24 cellular contexts compared by ENCODE assay signal in the genomic region with DNA sequence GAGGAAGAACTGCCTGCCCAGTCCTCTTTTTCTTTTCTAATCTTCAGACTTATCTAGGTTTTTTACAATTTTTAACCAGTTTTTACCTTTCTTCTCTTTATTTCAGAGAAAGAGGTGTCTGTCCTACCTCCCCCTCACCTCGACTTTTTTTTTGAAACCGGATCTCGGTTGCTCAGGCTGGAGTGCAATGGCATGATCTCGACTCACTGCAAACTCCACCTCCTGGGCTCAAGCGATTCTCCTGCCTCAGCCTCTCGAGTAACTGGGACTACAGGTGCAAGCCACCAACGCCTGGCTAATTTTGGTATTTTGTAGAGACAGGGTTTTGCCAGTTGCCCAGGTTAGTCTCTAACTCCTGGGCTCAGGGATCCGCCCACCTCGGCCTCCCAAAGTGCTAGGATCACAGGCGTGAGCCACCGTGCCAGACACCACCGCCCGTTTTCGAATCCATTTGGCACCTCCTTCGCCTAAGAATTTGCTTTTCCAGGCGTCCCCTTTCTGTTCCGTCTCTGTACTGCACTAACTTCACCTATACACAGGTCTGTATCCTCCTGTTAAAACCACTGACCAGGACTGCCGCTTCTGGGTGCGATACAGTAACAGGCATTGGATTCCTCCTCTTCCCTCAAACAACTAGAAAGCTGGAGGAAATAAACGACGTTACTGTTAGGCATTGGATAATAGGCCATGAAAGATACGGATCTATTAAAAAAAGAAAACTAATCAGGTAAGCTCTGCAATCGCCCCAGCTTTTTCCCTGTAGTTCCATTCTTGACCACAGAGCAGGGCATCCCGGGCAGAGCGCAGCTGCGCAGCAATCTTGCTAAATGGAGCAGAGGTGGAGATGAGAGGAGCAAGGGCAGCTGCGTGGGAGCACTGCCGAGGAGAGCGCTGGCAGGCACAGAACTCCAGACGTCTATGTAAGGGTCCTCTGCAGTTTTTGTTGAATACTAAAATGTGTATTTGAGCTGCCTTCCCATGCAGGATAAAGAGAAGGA.
DNase-seq lines count a peak whose midpoint lies in the region; ATAC-seq, FAIRE-seq and TF ChIP-seq lines count a peak whose summit lies in the region.
"Had no signal": no experiment of that assay in that cellular context is flagged by ENCODE, and none has a peak within 500 bp of the region (broad histone marks: within the 10 kb centered on the region; RNA-seq: fewer than 3 reads in every experiment).

No MANE protein-coding gene starts in this region.

- no peak overlapping the region for H2BK120ac ChIP-seq in H1 (replicated peaks; ENCODE audit: low read depth, low read length)

- peaks cover 0 to 4% of the 10 kb centered on the region in 2 donors for H3K4me1 Mint-ChIP-seq in natural killer cell
- H3K4me1 Mint-ChIP-seq: naive B cell, T-helper 17 cell had no signal

- intact Hi-C loops in natural killer cell (cut with micrococcal nuclease), result no loop called here

- no peak overlapping the region for H3K27ac ChIP-seq in H1 (ENCODE audit: low read depth, low read length)
- H3K27ac ChIP-seq: 22Rv1, heart right ventricle, pancreas, upper lobe of left lung had no signal

- no peak for TF ChIP-seq POLR2A in H1 (IDR thresholded peaks at IDR 0.05; ENCODE audit: control extremely low read depth in 1 of 2, low read depth in 2 of 2, low read length in 2 of 2)
- no peak for TF ChIP-seq POLR2A in GM12891 (IDR thresholded peaks at IDR 0.05; ENCODE audit: low read depth, low read length)

- no peaks in the 10 kb centered on the region for H3K9me3 ChIP-seq in H1 (ENCODE audit: insufficient read depth in 2 of 2, low read depth in 1 of 2, low read length in 1 of 2)
- H3K9me3 ChIP-seq: BE2C, heart right ventricle, pancreas, upper lobe of left lung had no signal

- no peak overlapping the region for H3K14ac ChIP-seq in H1 (ENCODE audit: insufficient read length)

- no peak overlapping the region for H2BK15ac ChIP-seq in H1 (ENCODE audit: low read length)

- H4K5ac ChIP-seq in H1 (ENCODE audit: insufficient read length, low read depth, low read length), result no peak overlapping the region

- H3K79me1 ChIP-seq in H1 (ENCODE audit: low read depth, low read length), result no peaks in the 10 kb centered on the region

- DNase-seq in NCI-H82 (lab: John Stamatoyannopoulos, UW), result peak; percentile 26
- no peak for DNase-seq in NCI-H82 treated with DMSO at 0.1 percent for 48 hours (lab: John Stamatoyannopoulos, UW; ENCODE audit: unreplicated experiment)
- DNase-seq in NCI-H510A (lab: John Stamatoyannopoulos, UW), result peak; percentile 45
- no peak for DNase-seq in H1 (ENCODE audit: low read depth in 1 of 2, low spot score in 2 of 2)
- DNase-seq in retinal pigment epithelial cell (ENCODE audit: low read depth), result no peak
- DNase-seq in natural killer cell, result no peak
- no peak for DNase-seq in stimulated activated CD4-positive, alpha-beta T cell treated with anti-CD3 and anti-CD28 coated beads, Interleukin-4, amount 100 ng/mL, for 24 hours
- no peak for DNase-seq in GM12891 (ENCODE audit: insufficient read length, low spot score)
- DNase-seq: activated T-cell treated with anti-CD3 and anti-CD28 coated beads, Interleukin-2, amount 50 U/mL, for 4 hours; BE2C; heart right ventricle; mammary epithelial cell; naive B cell; NCI-H1694; pancreas; Right ventricle myocardium superior; stimulated activated CD4-positive, alpha-beta T cell treated with anti-CD3 and anti-CD28 coated beads, Interleukin-1b, Interleukin-23, amount 100 ng/mL, for 48 hours; T-helper 17 cell had no signal

- no peak overlapping the region for H2AK5ac ChIP-seq in H1 (ENCODE audit: low read depth, low read length)

- peak in 1 of 2 experiments; percentile 3; a peak in 1 of 4 replicates for TF ChIP-seq RAD21 in H1 (IDR thresholded peaks at IDR 0.05 in 1 of 2, conservative IDR thresholded peaks at IDR 0.05 in 1 of 2; ENCODE audit: low read depth in 2 of 2, low read length in 2 of 2)

- H3K56ac ChIP-seq in H1 (replicated peaks; ENCODE audit: insufficient read length, low read depth, low read length), result no peak overlapping the region

- H3K23ac ChIP-seq in H1 (ENCODE audit: insufficient read length), result no peak overlapping the region

- 89% methylated on average over 30 of the region's 30 CpGs; no CpG with 5 or more reads in 1 of the 2 experiments for WGBS in H1 (ENCODE audit: extremely low coverage in 1 of 2, insufficient coverage in 1 of 2, insufficient read length in 1 of 2, insufficient replicate concordance in 2 of 2, low coverage in 1 of 2, low lambda C conversion rate in 2 of 2, missing lambda C conversion rate in 1 of 2), 2 experiments

- H3K4me1 ChIP-seq in H1 (replicated peaks in 1 of 4; ENCODE audit: control insufficient read depth in 3 of 4, insufficient read depth in 4 of 4, low read length in 3 of 4), result no peaks in the 10 kb centered on the region
- H3K4me1 ChIP-seq: BE2C, heart right ventricle, upper lobe of left lung had no signal

- H4K8ac ChIP-seq in H1 (ENCODE audit: extremely low read depth, insufficient read depth, low read length), result no peak overlapping the region

- H3K9ac ChIP-seq in H1 (replicated peaks in 1 of 4; ENCODE audit: extremely low read depth in 1 of 4, low read depth in 3 of 4, low read length in 3 of 4), result no peak overlapping the region

- no peak for FAIRE-seq in H1 (lab: Jason Lieb, UNC)
- no peak for FAIRE-seq in GM12891 (lab: Jason Lieb, UNC)
- FAIRE-seq: GM19239, H54, islet of Langerhans, pancreas had no signal

- peaks cover 0 to 4% of the 10 kb centered on the region in 2 experiments for H4K20me1 ChIP-seq in H1 (replicated peaks in 1 of 2; ENCODE audit: control insufficient read depth in 1 of 2, insufficient read depth in 2 of 2, low read length in 2 of 2)

- no peak overlapping the region for H2BK20ac ChIP-seq in H1 (ENCODE audit: low read length)

- H2AFZ ChIP-seq in H1 (ENCODE audit: low read length), result no peak overlapping the region

- no peaks in the 10 kb centered on the region for H3K36me3 ChIP-seq in H1 (ENCODE audit: control insufficient read depth in 2 of 4, insufficient read depth in 4 of 4, low read length in 3 of 4)
- H3K36me3 ChIP-seq: BE2C, heart right ventricle, pancreas, upper lobe of left lung had no signal

- ATAC-seq in natural killer cell, result no peak
- ATAC-seq: activated T-cell treated with anti-CD3 and anti-CD28 coated beads, Interleukin-2, amount 50 U/mL, for 4 hours; heart right ventricle; T-helper 17 cell had no signal

- no peaks in the 10 kb centered on the region for H3K36me3 Mint-ChIP-seq in natural killer cell
- H3K36me3 Mint-ChIP-seq: naive B cell had no signal

- H2BK12ac ChIP-seq in H1 (ENCODE audit: low read depth, low read length), result no peak overlapping the region

- no peak overlapping the region for H3K4me2 ChIP-seq in H1 (ENCODE audit: insufficient read depth in 1 of 2, low read depth in 2 of 2, low read length in 2 of 2)

- peak in 2 of 3 experiments; percentile 26 to 32; a peak in 2 of 4 replicates for TF ChIP-seq CTCF in H1 (IDR thresholded peaks at IDR 0.05; ENCODE audit: control extremely low read depth in 1 of 3, insufficient read depth in 1 of 3, low read depth in 1 of 3, low read length in 3 of 3)
- peak; percentile 13 for TF ChIP-seq CTCF in retinal pigment epithelial cell (conservative IDR thresholded peaks at IDR 0.05; ENCODE audit: low read depth, low read length)
- no peak for TF ChIP-seq CTCF in natural killer cell (IDR thresholded peaks at IDR 0.05)

- no peak for TF ChIP-seq EP300 in H1 (IDR thresholded peaks at IDR 0.05; ENCODE audit: borderline replicate concordance in 1 of 2, low read depth in 2 of 2, low read length in 2 of 2)

- H3K23me2 ChIP-seq in H1 (ENCODE audit: low read depth, low read length), result peaks cover 10% of the 10 kb centered on the region; the same call in 1 of the 2 replicates

- H3K27me3 Mint-ChIP-seq in natural killer cell (ENCODE audit: low read depth in 2 of 2), result peaks cover 5 to 15% of the 10 kb centered on the region in 2 donors
- H3K27me3 Mint-ChIP-seq: naive B cell; stimulated activated naive CD8-positive, alpha-beta T cell treated with anti-CD3 and anti-CD28 coated beads, Interleukin-15, Interleukin-2, amounts not matched to agents 100 ng/mL and 50 ng/mL, for 24 hours; T-helper 17 cell had no signal

- H4K91ac ChIP-seq in H1 (replicated peaks; ENCODE audit: insufficient read length, low read length), result no peak overlapping the region

- no peak overlapping the region for H3K4ac ChIP-seq in H1 (replicated peaks; ENCODE audit: insufficient read length, low read depth, low read length)

- CTCF ChIA-PET in H1 (lab: Charles Lee; ENCODE audit: partially characterized antibody), result interaction anchor here (0.6 to 1.0 kb wide), 3 partner anchors 14 to 362 kb away, joined by 3 to 4 read pairs (median 4); no protein-coding TSS in a partner anchor

- H3K9me3 Mint-ChIP-seq in natural killer cell, result peaks cover 0 to 2% of the 10 kb centered on the region in 2 donors
- H3K9me3 Mint-ChIP-seq: activated T-cell treated with anti-CD3 and anti-CD28 coated beads, Interleukin-2, amount 50 U/mL, for 4 hours; stimulated activated naive CD8-positive, alpha-beta T cell treated with anti-CD3 and anti-CD28 coated beads, Interleukin-15, Interleukin-2, amounts not matched to agents 100 ng/mL and 50 ng/mL, for 24 hours had no signal

- POLR2A ChIA-PET in H1 (lab: Charles Lee; ENCODE audit: partially characterized antibody), result no interaction called here

- H2BK5ac ChIP-seq in H1 (ENCODE audit: low read depth, low read length), result no peak overlapping the region

- no peaks in the 10 kb centered on the region for H3K27me3 ChIP-seq in H1 (replicated peaks in 1 of 4; ENCODE audit: control insufficient read depth in 3 of 4, extremely low read depth in 1 of 4, insufficient read depth in 3 of 4, low read length in 3 of 4)
- H3K27me3 ChIP-seq: BE2C, heart right ventricle, pancreas, upper lobe of left lung had no signal

- no peak overlapping the region for H3K4me3 ChIP-seq in H1 (ENCODE audit: extremely low read depth in 1 of 4, insufficient read depth in 2 of 4, low read depth in 3 of 4, low read length in 4 of 4)
- no peak overlapping the region for H3K4me3 ChIP-seq in retinal pigment epithelial cell (ENCODE audit: low read length)
- H3K4me3 ChIP-seq: heart right ventricle, pancreas, upper lobe of left lung had no signal

- H3K79me2 ChIP-seq in H1 (ENCODE audit: control insufficient read depth in 1 of 2, insufficient read depth in 2 of 2, low read length in 2 of 2), result no peaks in the 10 kb centered on the region

- no peak overlapping the region for H3K4me3 Mint-ChIP-seq in natural killer cell
- H3K4me3 Mint-ChIP-seq: activated T-cell treated with anti-CD3 and anti-CD28 coated beads, Interleukin-2, amount 50 U/mL, for 4 hours; naive B cell; stimulated activated naive CD8-positive, alpha-beta T cell treated with anti-CD3 and anti-CD28 coated beads, Interleukin-15, Interleukin-2, amounts not matched to agents 100 ng/mL and 50 ng/mL, for 24 hours; T-helper 17 cell had no signal

- H3K27ac Mint-ChIP-seq in natural killer cell, result peak overlapping the region in 1 of 2 donors; percentile 46
- H3K27ac Mint-ChIP-seq: stimulated activated naive CD8-positive, alpha-beta T cell treated with anti-CD3 and anti-CD28 coated beads, Interleukin-15, Interleukin-2, amounts not matched to agents 100 ng/mL and 50 ng/mL, for 24 hours; T-helper 17 cell had no signal

- H3K18ac ChIP-seq in H1 (ENCODE audit: extremely low read depth, low read length), result no peak overlapping the region

TF ChIP-seq in GM12891, 5 proteins besides CTCF, POLR2A, EP300 and RAD21 (continues in another document):
- TF ChIP-seq TAF1 (IDR thresholded peaks at IDR 0.05; ENCODE audit: low read depth, low read length) (no peak), SPI1 (IDR thresholded peaks at IDR 0.05; ENCODE audit: low read depth, low read length) (no peak)

Comparison
In these comparisons a context has a peak if more than half of its experiments do, and no peak if none do; other contexts are left out.
1. DNase-seq: peak in NCI-H82 (single experiment) and NCI-H510A (single experiment); none in NCI-H82 treated with DMSO at 0.1 percent for 48 hours (single experiment), H1 (0 of 2), retinal pigment epithelial cell (single experiment), natural killer cell (single experiment), stimulated activated CD4-positive, alpha-beta T cell treated with anti-CD3 and anti-CD28 coated beads, Interleukin-4, amount 100 ng/mL, for 24 hours (single experiment) and GM12891 (single experiment).